In the genomic region with DNA sequence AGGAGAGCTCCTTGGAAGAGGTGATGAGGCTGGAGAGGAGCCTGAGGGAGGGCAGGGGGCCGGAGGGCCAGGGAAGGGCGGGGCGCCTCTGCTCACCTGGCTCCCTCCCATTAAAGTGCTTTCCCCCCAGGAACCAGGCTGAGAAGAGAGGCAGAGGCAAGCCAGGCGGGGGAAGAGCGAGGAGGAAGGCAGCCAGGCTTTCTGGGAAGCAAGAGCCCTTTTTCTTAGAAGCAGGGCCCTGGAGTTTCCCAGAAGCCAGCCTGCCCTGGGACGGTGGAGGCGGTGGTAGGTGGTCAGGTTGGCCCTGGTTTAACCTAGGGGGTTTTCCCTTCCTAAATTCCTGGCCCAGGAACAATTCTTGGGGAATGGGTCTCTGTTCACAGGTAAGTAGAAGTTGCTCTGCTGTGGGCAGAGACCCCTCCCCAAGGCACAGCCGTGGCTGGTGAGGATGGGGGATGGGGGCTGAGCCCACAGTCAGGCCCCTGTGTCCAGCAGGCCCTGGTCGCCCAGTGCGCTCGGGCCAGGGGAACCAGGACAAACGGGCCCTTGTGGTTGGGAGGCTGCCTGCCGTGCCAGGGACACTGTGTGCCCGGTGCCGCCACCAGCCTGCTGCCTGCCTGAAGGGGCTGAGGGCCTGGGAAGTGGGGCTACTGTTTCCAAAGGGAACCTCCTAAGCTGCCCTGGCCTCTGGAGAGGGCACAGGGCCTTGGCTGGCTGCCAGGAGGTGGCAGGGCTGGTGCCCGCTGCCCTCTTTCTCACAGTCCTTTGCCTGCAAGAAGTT, we compare ENCODE assay signal across 10 cellular contexts. TPM values are rescaled to one million over a fixed set of nuclear protein-coding genes. Genes with fewer than 3 reads are reported as not detected.
DNase-seq lines count a peak whose midpoint lies in the region; ATAC-seq and TF ChIP-seq lines count a peak whose summit lies in the region.
"Had no signal": no experiment of that assay in that cellular context is flagged by ENCODE, and none has a peak within 500 bp of the region (broad histone marks: within the 10 kb centered on the region; RNA-seq: fewer than 3 reads in every experiment).

No MANE protein-coding gene starts in this region.

- peak overlapping the region; percentile 99 for H3K27ac Mint-ChIP-seq in T-helper 1 cell treated with Interleukin-12 subunit alpha and Interleukin-12 subunit beta and Interleukin-4 antibody, amounts not matched to agents 30 μg/mL and 1 μg/mL, for 36 hours
- H3K27ac Mint-ChIP-seq: nephron had no signal

- no CpG with 5 or more reads among the region's 16 CpGs for WGBS in neuronal stem cell (ENCODE audit: extremely low coverage in 2 of 2, insufficient read length in 2 of 2, insufficient replicate concordance in 1 of 2), 2 donors

- peaks cover 91% of the 10 kb centered on the region for H3K4me1 ChIP-seq in BLaER1
- peaks cover 21 to 33% of the 10 kb centered on the region in 2 donors for H3K4me1 ChIP-seq in neuronal stem cell (ENCODE audit: control insufficient read depth in 2 of 2, insufficient read depth in 1 of 2, low read depth in 1 of 2, low read length in 2 of 2)

- H3K27ac ChIP-seq in BLaER1 (peak overlapping the region; percentile 44), dorsolateral prefrontal cortex (peak overlapping the region; percentile 93 to 100 (median 100)), neuronal stem cell (replicated peaks; ENCODE audit: low read length) (no peak overlapping the region)

- DNase-seq in dorsolateral prefrontal cortex (peak in 9 of 10 donors; percentile 85 to 94 (median 91)), neuronal stem cell (ENCODE audit: low spot score) (no peak), NCI-H2081 treated with DMSO at 0.1 percent for 48 hours (lab: John Stamatoyannopoulos, UW) (no peak), DMS53 (lab: John Stamatoyannopoulos, UW) (no peak)
- DNase-seq: MM.1S had no signal

- H3K9me3 ChIP-seq in BLaER1 (no peaks in the 10 kb centered on the region), neuronal stem cell (replicated peaks in 1 of 2; ENCODE audit: control insufficient read depth in 2 of 2, insufficient read depth in 1 of 2, low read depth in 1 of 2, low read length in 2 of 2) (no peaks in the 10 kb centered on the region)

- H3K4me1 Mint-ChIP-seq in T-helper 1 cell treated with Interleukin-12 subunit alpha and Interleukin-12 subunit beta and Interleukin-4 antibody, amounts not matched to agents 30 μg/mL and 1 μg/mL, for 36 hours (ENCODE audit: low read depth) = peaks cover 69% of the 10 kb centered on the region

- peak overlapping the region; percentile 22 for H2BK12ac ChIP-seq in neuronal stem cell (ENCODE audit: low read length)

- no peaks in the 10 kb centered on the region for H3K9me3 Mint-ChIP-seq in T-helper 1 cell treated with Interleukin-12 subunit alpha and Interleukin-12 subunit beta and Interleukin-4 antibody, amounts not matched to agents 30 μg/mL and 1 μg/mL, for 36 hours
- H3K9me3 Mint-ChIP-seq: nephron had no signal

- no peak overlapping the region for H3K14ac ChIP-seq in neuronal stem cell (ENCODE audit: low read length)

- no peak overlapping the region for H3K9ac ChIP-seq in BLaER1
- no peak overlapping the region for H3K9ac ChIP-seq in neuronal stem cell (ENCODE audit: low read depth, low read length, poor library complexity)

- H2BK5ac ChIP-seq in neuronal stem cell (ENCODE audit: low read length) = peak overlapping the region; percentile 66

- H3K36me3 ChIP-seq in BLaER1 (peaks cover 63% of the 10 kb centered on the region), neuronal stem cell (replicated peaks in 1 of 2; ENCODE audit: control insufficient read depth in 2 of 2, insufficient read depth in 2 of 2, low read length in 2 of 2) (peaks cover 0 to 2% of the 10 kb centered on the region in 2 donors)

- no peak for ATAC-seq in GM21723 (IDR thresholded peaks at IDR 0.05; ENCODE audit: unreplicated experiment)
- no peak for ATAC-seq in HG02938 (IDR thresholded peaks at IDR 0.05; ENCODE audit: unreplicated experiment)

- H3K36me3 Mint-ChIP-seq in T-helper 1 cell treated with Interleukin-12 subunit alpha and Interleukin-12 subunit beta and Interleukin-4 antibody, amounts not matched to agents 30 μg/mL and 1 μg/mL, for 36 hours (ENCODE audit: low read depth) = peaks cover 6% of the 10 kb centered on the region

- peak overlapping the region; percentile 55 for H3K23ac ChIP-seq in neuronal stem cell (ENCODE audit: low read depth, low read length, poor library complexity)

- peaks cover 100% of the 10 kb centered on the region for H4K20me1 ChIP-seq in BLaER1

- H4K8ac ChIP-seq in neuronal stem cell (ENCODE audit: low read depth, low read length) = peak overlapping the region; percentile 23

- no peak overlapping the region for H2AFZ ChIP-seq in neuronal stem cell (ENCODE audit: low read length)

- H3K4me3 ChIP-seq in BLaER1 = no peak overlapping the region
- H3K4me3 ChIP-seq in dorsolateral prefrontal cortex = peak overlapping the region in 4 of 59 donors; percentile 8 to 37 (median 12)
- H3K4me3 ChIP-seq in neuronal stem cell (ENCODE audit: low read length in 2 of 2) = no peak overlapping the region

- no peaks in the 10 kb centered on the region for H3K27me3 Mint-ChIP-seq in T-helper 1 cell treated with Interleukin-12 subunit alpha and Interleukin-12 subunit beta and Interleukin-4 antibody, amounts not matched to agents 30 μg/mL and 1 μg/mL, for 36 hours (ENCODE audit: low read depth)

- peak overlapping the region; percentile 14; the same call in 1 of the 2 replicates for H3K4me2 ChIP-seq in BLaER1
- H3K4me2 ChIP-seq in neuronal stem cell (ENCODE audit: insufficient read depth, low read length, poor library complexity, severe bottlenecking) = no peak overlapping the region

- intact Hi-C loops in dorsolateral prefrontal cortex (cut with DNase I) = loop anchor here in 1 of 2 donors (2.0 kb wide), 1 partner anchor 17 kb away; a partner anchor contains a TSS

- peaks cover 29% of the 10 kb centered on the region for H3K79me1 ChIP-seq in neuronal stem cell (ENCODE audit: low read depth, low read length)

- H2AK5ac ChIP-seq in neuronal stem cell (ENCODE audit: low read depth, low read length) = no peak overlapping the region

- TF ChIP-seq CTCF in dorsolateral prefrontal cortex (IDR thresholded peaks at IDR 0.05 in 54 of 56, conservative IDR thresholded peaks at IDR 0.05 in 2 of 56; ENCODE audit: low read depth in 1 of 56, partially characterized antibody in 56 of 56) = peak in 17 of 56 donors; percentile 8 to 48 (median 25)

- peak overlapping the region; percentile 38 for H3K18ac ChIP-seq in neuronal stem cell (ENCODE audit: low read length)

- H2BK120ac ChIP-seq in neuronal stem cell (ENCODE audit: low read depth, low read length) = no peak overlapping the region

- H3K4ac ChIP-seq in neuronal stem cell (ENCODE audit: low read length) = peak overlapping the region; percentile 72

- peak overlapping the region; percentile 76 for H3K4me3 Mint-ChIP-seq in T-helper 1 cell treated with Interleukin-12 subunit alpha and Interleukin-12 subunit beta and Interleukin-4 antibody, amounts not matched to agents 30 μg/mL and 1 μg/mL, for 36 hours
- H3K4me3 Mint-ChIP-seq: nephron had no signal

- no peak overlapping the region for H4K91ac ChIP-seq in neuronal stem cell (ENCODE audit: low read depth, low read length, poor library complexity)

- H3K27me3 ChIP-seq in BLaER1 = no peaks in the 10 kb centered on the region
- H3K27me3 ChIP-seq in dorsolateral prefrontal cortex = no peaks in the 10 kb centered on the region
- H3K27me3 ChIP-seq in neuronal stem cell (ENCODE audit: control insufficient read depth in 3 of 3, insufficient read depth in 3 of 3, low read depth in 1 of 3, low read length in 3 of 3) = no peaks in the 10 kb centered on the region

- no peak overlapping the region for H2BK15ac ChIP-seq in neuronal stem cell (ENCODE audit: low read length)

RNA-seq across cellular contexts. Expression of a gene that starts 16.6 kb away (rescaled TPM):
- total RNA-seq in dorsolateral prefrontal cortex = 100 to 1,000 TPM in 109 of 120 experiments, 10 to 100 TPM in 11; 72.2 to 415 (median 142) TPM
- polyA plus RNA-seq in neuronal stem cell (2013, experiment 1 of 2) = 48.3 TPM
- polyA plus RNA-seq in neuronal stem cell (2013, experiment 2 of 2) = 47.0 TPM

RNA-seq across cellular contexts. Expression of a gene that starts 26.1 kb away (rescaled TPM):
- 10 to 100 TPM in 109 of 120 experiments, 1 to 10 TPM in 11; 5.8 to 27.4 (median 13.8) TPM for total RNA-seq in dorsolateral prefrontal cortex
- polyA plus RNA-seq in neuronal stem cell (2013, experiment 1 of 2) = 2.2 TPM
- 1.8 TPM for polyA plus RNA-seq in neuronal stem cell (2013, experiment 2 of 2)

Comparison
In these comparisons a context has a peak if more than half of its experiments do, and no peak if none do; other contexts are left out.
1. DNase-seq: peak in dorsolateral prefrontal cortex (9 of 10); none in neuronal stem cell (single experiment), NCI-H2081 treated with DMSO at 0.1 percent for 48 hours (single experiment) and DMS53 (single experiment).